Comparison of ENCODE assay signal across 25 cellular contexts in the genomic region with DNA sequence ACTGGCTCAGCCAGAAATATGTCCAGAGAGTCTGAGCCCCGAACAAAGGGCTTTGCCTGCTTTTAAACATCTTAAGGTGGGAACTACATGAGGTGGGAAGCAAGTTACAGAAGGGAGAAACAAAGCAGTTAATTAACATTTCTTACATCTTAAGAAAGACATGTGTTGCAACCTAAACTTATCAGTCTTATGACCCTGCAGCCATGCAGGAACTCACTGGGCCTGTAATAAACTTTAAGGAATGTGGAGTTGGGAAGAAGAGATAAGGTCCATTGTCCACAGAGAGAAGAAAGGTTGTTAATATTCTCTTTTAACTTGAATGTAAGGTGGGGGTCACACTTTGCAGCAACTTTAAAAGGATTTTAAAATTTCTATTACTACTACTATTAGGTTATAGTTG. TPM values are rescaled to one million over a fixed set of nuclear protein-coding genes. Genes with fewer than 3 reads are reported as not detected.
"Had no signal": no experiment of that assay in that cellular context is flagged by ENCODE, and none has a peak within 500 bp of the region (broad histone marks: within the 10 kb centered on the region; RNA-seq: fewer than 3 reads in every experiment).

No MANE protein-coding gene starts in this region.

- DNase-seq: activated CD4-positive, alpha-beta T cell treated with anti-CD3 and anti-CD28 coated beads for 48 hours; activated CD4-positive, alpha-beta T cell treated with anti-CD3 and anti-CD28 coated beads, Interleukin-2, amount 50 U/mL, for 4 hours; activated CD4-positive, CD25-positive, alpha-beta regulatory T cell treated with anti-CD3 and anti-CD28 coated beads, Interleukin-2, amount 50 U/mL, for 72 hours; activated CD8-positive, alpha-beta memory T cell treated with anti-CD3 and anti-CD28 coated beads, Interleukin-2, amount 50 U/mL, for 48 hours; activated CD8-positive, alpha-beta T cell treated with anti-CD3 and anti-CD28 coated beads, Interleukin-2, amount 10 ng/mL, durations not matched to agents 7 days and 5 days; activated effector memory CD4-positive, alpha-beta T cell treated with anti-CD3 and anti-CD28 coated beads, Interleukin-2, amount 50 U/mL, for 16 hours; activated naive CD4-positive, alpha-beta T cell treated with anti-CD3 and anti-CD28 coated beads for 36 hours; activated T-cell treated with anti-CD3 and anti-CD28 coated beads, Interleukin-2, amount 50 U/mL, for 1 hour; anterior cingulate cortex; cerebellar nuclear complex; MG63; NCI-H1105 treated with DMSO at 0.1 percent for 48 hours; NCI-H1436 treated with DMSO at 0.1 percent for 48 hours; NCI-H187 treated with DMSO at 0.1 percent for 48 hours; NCI-H2081 treated with DMSO at 0.1 percent for 48 hours; NCI-H345; NCI-H510A; NCI-H526 treated with DMSO at 0.1 percent for 48 hours; NK-92 treated with Interleukin-12 subunit alpha and Interleukin-12 subunit beta, amount 100 ng/mL, for 24 hours; SHP77 treated with DMSO at 0.1 percent for 48 hours; T-helper 17 cell; T-helper 9 cell had no signal

- ATAC-seq: activated CD8-positive, alpha-beta T cell treated with anti-CD3 and anti-CD28 coated beads, Interleukin-2, amount 10 ng/mL, durations not matched to agents 7 days and 5 days; T-helper 17 cell; WTC11 had no signal

- H3K36me3 ChIP-seq: MG63 had no signal

- H3K4me3 ChIP-seq: MG63 had no signal

RNA-seq across cellular contexts. Expression of gene CYP2A7, which starts 46.8 kb away (rescaled TPM):
- total RNA-seq: activated CD8-positive, alpha-beta T cell treated with anti-CD3 and anti-CD28 coated beads, Interleukin-2, amount 10 ng/mL, durations not matched to agents 7 days and 5 days; activated naive CD4-positive, alpha-beta T cell treated with anti-CD3 and anti-CD28 coated beads for 36 hours; cardiac septum; SK-MEL-5; T-helper 17 cell; WTC11 had no signal
